In the genomic region with DNA sequence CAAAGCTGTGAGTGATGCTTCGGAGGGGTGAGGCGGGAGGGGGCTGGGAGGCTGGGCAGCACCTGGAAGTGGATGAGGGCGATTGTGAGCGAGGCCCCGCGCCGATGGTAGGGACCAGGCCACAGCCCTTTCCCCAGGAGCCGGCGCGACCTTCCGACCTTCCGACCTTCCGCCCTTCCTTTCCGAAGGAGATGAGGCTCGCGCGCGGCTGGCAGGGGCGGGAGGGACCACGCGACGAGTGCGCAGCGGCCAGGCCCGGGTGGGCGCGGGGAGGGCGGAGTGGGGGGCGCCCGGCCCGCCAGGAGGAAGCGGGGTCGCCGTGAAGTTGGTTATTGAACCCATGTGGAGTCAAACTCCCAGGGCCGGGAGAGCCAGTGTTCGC, we compare ENCODE assay signal across 8 cellular contexts. TPM values are rescaled to one million over a fixed set of nuclear protein-coding genes. Genes with fewer than 3 reads are reported as not detected.
DNase-seq lines count a peak whose midpoint lies in the region; TF ChIP-seq lines count a peak whose summit lies in the region.

No MANE protein-coding gene starts in this region.

- no peak overlapping the region for H3K18ac ChIP-seq in mesenchymal stem cell (ENCODE audit: low read depth in 1 of 2, low read length in 2 of 2)

- no peak overlapping the region for H2AK5ac ChIP-seq in mesenchymal stem cell (ENCODE audit: low read length, severe bottlenecking)

- no peak overlapping the region for H3K27ac Mint-ChIP-seq in dendritic cell treated with granulocyte-macrophage colony-stimulating factor and Interleukin-4, amounts not matched to agents 40 ng/mL and 50 ng/mL, for 4 days

- H3K4me3 ChIP-seq in mesenchymal stem cell (ENCODE audit: insufficient read depth in 1 of 2, low read depth in 1 of 2, low read length in 2 of 2): peak overlapping the region; percentile 63 to 66
- H3K4me3 ChIP-seq in tibial artery: peak overlapping the region; percentile 56 to 71

- H3K4me1 Mint-ChIP-seq in dendritic cell treated with granulocyte-macrophage colony-stimulating factor and Interleukin-4, amounts not matched to agents 40 ng/mL and 50 ng/mL, for 4 days (ENCODE audit: low read depth): peaks cover 41% of the 10 kb centered on the region

- intact Hi-C loops in dendritic cell treated with granulocyte-macrophage colony-stimulating factor and Interleukin-4, amounts not matched to agents 40 ng/mL and 50 ng/mL, for 4 days (cut with micrococcal nuclease): no loop called here
- intact Hi-C loops in tibial artery (cut with DNase I; ENCODE audit: low total_unique reads): loop anchor here (2.0 kb wide), 1 partner anchor 152 kb away; no protein-coding TSS in a partner anchor

- H3K27me3 Mint-ChIP-seq in dendritic cell treated with granulocyte-macrophage colony-stimulating factor and Interleukin-4, amounts not matched to agents 40 ng/mL and 50 ng/mL, for 4 days: peaks cover 40% of the 10 kb centered on the region

- no peak overlapping the region for H2BK15ac ChIP-seq in mesenchymal stem cell (ENCODE audit: low read depth, poor library complexity, severe bottlenecking)

- peaks cover 16% of the 10 kb centered on the region for H3K36me3 Mint-ChIP-seq in dendritic cell treated with granulocyte-macrophage colony-stimulating factor and Interleukin-4, amounts not matched to agents 40 ng/mL and 50 ng/mL, for 4 days (ENCODE audit: low read depth)

- H4K8ac ChIP-seq in mesenchymal stem cell (ENCODE audit: low read length): no peak overlapping the region

- no peak overlapping the region for H2BK120ac ChIP-seq in mesenchymal stem cell (ENCODE audit: low read depth, low read length)

- H3K4ac ChIP-seq in mesenchymal stem cell (ENCODE audit: low read depth in 1 of 2, low read length in 2 of 2): no peak overlapping the region

- DNase-seq in activated CD8-positive, alpha-beta memory T cell treated with anti-CD3 and anti-CD28 coated beads for 24 hours: peak; percentile 61
- no peak for DNase-seq in activated CD8-positive, alpha-beta memory T cell treated with anti-CD3 and anti-CD28 coated beads, Interleukin-2, amount 50 U/mL, for 48 hours
- DNase-seq in mesenchymal stem cell (no peak), tibial artery (no peak), NCI-H2107 (lab: John Stamatoyannopoulos, UW) (no peak), mucosa of gallbladder (ENCODE audit: low spot score) (no peak)
- no peak for DNase-seq in stimulated activated CD4-positive, alpha-beta T cell treated with anti-CD3 and anti-CD28 coated beads, Interleukin-4, amount 100 ng/mL, for 1 hour

- H3K4me1 ChIP-seq in mesenchymal stem cell (ENCODE audit: control insufficient read depth, insufficient read depth, low read depth, low read length) (peaks cover 28% of the 10 kb centered on the region), tibial artery (peaks cover 0 to 36% (median 23%) of the 10 kb centered on the region in 4 donors)

- peaks cover 14% of the 10 kb centered on the region for H3K79me1 ChIP-seq in mesenchymal stem cell (replicated peaks; ENCODE audit: low read length, poor library complexity, severe bottlenecking)

- WGBS in mesenchymal stem cell: 1% methylated on average over 17 of the region's 36 CpGs

- no peak overlapping the region for H3K23ac ChIP-seq in mesenchymal stem cell (ENCODE audit: low read length in 2 of 2)

- H2BK12ac ChIP-seq in mesenchymal stem cell (ENCODE audit: low read length in 2 of 2): no peak overlapping the region

- H3K9me3 Mint-ChIP-seq in dendritic cell treated with granulocyte-macrophage colony-stimulating factor and Interleukin-4, amounts not matched to agents 40 ng/mL and 50 ng/mL, for 4 days: no peaks in the 10 kb centered on the region

- H3K14ac ChIP-seq in mesenchymal stem cell (ENCODE audit: low read length in 2 of 2): no peak overlapping the region

- no peaks in the 10 kb centered on the region for H3K9me3 ChIP-seq in mesenchymal stem cell (ENCODE audit: control insufficient read depth, low read length)
- H3K9me3 ChIP-seq in tibial artery: no peaks in the 10 kb centered on the region

- no peak overlapping the region for H4K91ac ChIP-seq in mesenchymal stem cell (ENCODE audit: low read length)

- H2AFZ ChIP-seq in mesenchymal stem cell (ENCODE audit: low read depth, low read length): no peak overlapping the region

- TF ChIP-seq CTCF in tibial artery (IDR thresholded peaks at IDR 0.05): no peak

- H3K9ac ChIP-seq in mesenchymal stem cell (ENCODE audit: low read length): peak overlapping the region; percentile 54

- H3K27me3 ChIP-seq in mesenchymal stem cell (ENCODE audit: control insufficient read depth in 1 of 2, insufficient read depth in 1 of 2, low read length in 2 of 2) (peaks cover 0 to 52% of the 10 kb centered on the region in 2 experiments), tibial artery (no peaks in the 10 kb centered on the region)

- H2BK5ac ChIP-seq in mesenchymal stem cell (ENCODE audit: low read depth, low read length, poor library complexity, severe bottlenecking): no peak overlapping the region

- H3K27ac ChIP-seq in mesenchymal stem cell (ENCODE audit: low read length, poor library complexity, severe bottlenecking) (no peak overlapping the region), tibial artery (peak overlapping the region; percentile 79 to 81)

- H3K4me3 Mint-ChIP-seq in dendritic cell treated with granulocyte-macrophage colony-stimulating factor and Interleukin-4, amounts not matched to agents 40 ng/mL and 50 ng/mL, for 4 days: peak overlapping the region; percentile 67

- H3K36me3 ChIP-seq in mesenchymal stem cell (ENCODE audit: control insufficient read depth in 1 of 2, insufficient read depth in 2 of 2, low read depth in 1 of 2, low read length in 2 of 2) (no peaks in the 10 kb centered on the region), tibial artery (no peaks in the 10 kb centered on the region)

- peak overlapping the region; percentile 94 for H3K4me2 ChIP-seq in mesenchymal stem cell (ENCODE audit: low read length, poor library complexity, severe bottlenecking)

RNA-seq across cellular contexts. Expression of gene RAP1GAP2, which starts 56.5 kb away (rescaled TPM):
- polyA plus RNA-seq in mesenchymal stem cell (2013, experiment 1 of 2): 0.10 TPM
- 0.14 TPM for polyA plus RNA-seq in mesenchymal stem cell (2013, experiment 2 of 2)
- 32.8 TPM for total RNA-seq in mucosa of gallbladder
